In genomic region chr10:124377101-124377500, GRCh38 we compare ENCODE assay signal across 27 cellular contexts.
"Had no signal": no experiment of that assay in that cellular context is flagged by ENCODE, and none has a peak within 500 bp of the region (broad histone marks: within the 10 kb centered on the region; RNA-seq: fewer than 3 reads in every experiment).

No MANE protein-coding gene starts in this region.

- H3K4me1 ChIP-seq: pancreas, psoas muscle, right lobe of liver, spleen, testis, transverse colon, upper lobe of right lung, uterus had no signal

- DNase-seq: naive thymus-derived CD4-positive, alpha-beta T cell; natural killer cell; occipital lobe; pancreas; psoas muscle; right cardiac atrium; right lobe of liver; spleen; stimulated activated CD4-positive, alpha-beta T cell treated with anti-CD3 and anti-CD28 coated beads, Interleukin-12 subunit alpha, Interleukin-12 subunit beta, amount 100 ng/mL, for 4 hours; stimulated activated CD4-positive, alpha-beta T cell treated with anti-CD3 and anti-CD28 coated beads, Interleukin-1b, Interleukin-23, amount 100 ng/mL, for 48 hours; stimulated activated CD4-positive, alpha-beta T cell treated with anti-CD3 and anti-CD28 coated beads, Interleukin-4, amount 100 ng/mL, for 1 hour; stimulated activated CD4-positive, alpha-beta T cell treated with anti-CD3 and anti-CD28 coated beads, Interleukin-4, amount 100 ng/mL, for 4 hours; stimulated activated CD8-positive, alpha-beta memory T cell treated with anti-CD3 and anti-CD28 coated beads, Interleukin-4, amount 100 ng/mL, for 48 hours; stimulated activated naive CD4-positive, alpha-beta T cell; stimulated activated naive CD8-positive, alpha-beta T cell treated with anti-CD3 and anti-CD28 coated beads, Interleukin-15, amount 100 ng/mL, for 72 hours; stimulated activated naive CD8-positive, alpha-beta T cell treated with anti-CD3 and anti-CD28 coated beads, Interleukin-15, Interleukin-2, amounts not matched to agents 100 U/mL and 50 U/mL, for 24 hours; substantia nigra; testis; transverse colon; uterus had no signal

- H3K9me3 ChIP-seq: pancreas, psoas muscle, right lobe of liver, spleen, suprapubic skin, testis, tibial artery, transverse colon, upper lobe of right lung, uterus had no signal

- H3K4me2 ChIP-seq: neural progenitor cell, smooth muscle cell had no signal

- H3K9ac ChIP-seq: neural progenitor cell had no signal

- ATAC-seq: naive thymus-derived CD4-positive, alpha-beta T cell; natural killer cell; pancreas; psoas muscle; right cardiac atrium; right lobe of liver; stimulated activated memory B cell treated with anti-CD40 and anti-IgM and Interleukin-4, amounts not matched to agents 10 μg/mL and 1 μg/mL and 100 μg/mL, for 72 hours; stimulated activated naive CD8-positive, alpha-beta T cell treated with anti-CD3 and anti-CD28 coated beads, Interleukin-15, amount 100 ng/mL, for 72 hours; stimulated activated naive CD8-positive, alpha-beta T cell treated with anti-CD3 and anti-CD28 coated beads, Interleukin-15, Interleukin-2, amounts not matched to agents 100 U/mL and 50 U/mL, for 24 hours; upper lobe of right lung had no signal

- H3K4me3 ChIP-seq: neural progenitor cell, pancreas, psoas muscle, right lobe of liver, skin epidermis, smooth muscle cell, spleen, suprapubic skin, testis, tibial artery, transverse colon, upper lobe of right lung, uterus had no signal

- H3K36me3 ChIP-seq: neural progenitor cell, pancreas, right lobe of liver, spleen, suprapubic skin, tibial artery, transverse colon, upper lobe of right lung, uterus had no signal

- H3K27me3 ChIP-seq: neural progenitor cell, pancreas, right lobe of liver, testis, tibial artery, uterus had no signal

- H3K27ac ChIP-seq: neural progenitor cell, pancreas, psoas muscle, right lobe of liver, skin epidermis, spleen, suprapubic skin, testis, tibial artery, transverse colon, upper lobe of right lung, uterus had no signal
